ENCODE assay signal across 31 cellular contexts in the genomic region with DNA sequence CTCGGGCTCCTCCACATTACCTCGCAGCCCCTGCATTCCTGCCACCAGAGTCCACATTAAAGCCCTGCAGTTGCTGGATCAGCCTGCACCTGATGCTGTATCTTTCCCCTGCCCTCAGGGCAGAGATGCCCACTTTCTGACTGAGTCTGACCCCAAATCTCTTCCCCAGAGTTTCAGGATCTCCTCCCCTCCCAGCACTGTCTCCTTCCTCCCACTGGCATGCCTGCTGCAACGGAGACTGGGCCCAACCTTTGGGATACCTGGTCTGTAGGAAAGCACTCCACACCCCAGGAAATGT. TPM values are rescaled to one million over a fixed set of nuclear protein-coding genes. Genes with fewer than 3 reads are reported as not detected.
"Had no signal": no experiment of that assay in that cellular context is flagged by ENCODE, and none has a peak within 500 bp of the region (broad histone marks: within the 10 kb centered on the region; RNA-seq: fewer than 3 reads in every experiment).

No MANE protein-coding gene starts in this region.

- H3K27ac ChIP-seq: adrenal gland, esophagus muscularis mucosa, foreskin keratinocyte, heart left ventricle, pancreas, prostate gland, suprapubic skin, tibial artery had no signal

- H3K27ac Mint-ChIP-seq: activated naive CD4-positive, alpha-beta T cell treated with anti-CD3 and anti-CD28 coated beads for 36 hours; activated naive CD8-positive, alpha-beta T cell treated with anti-CD3 and anti-CD28 coated beads for 36 hours; natural killer cell treated with Interleukin-12 subunit alpha and Interleukin-12 subunit beta and Interleukin-15 and Interleukin-18, amount 100 ng/mL, for 72 hours had no signal

- H3K27me3 ChIP-seq: heart left ventricle, pancreas, suprapubic skin had no signal

- ATAC-seq: activated CD4-positive, CD25-positive, alpha-beta regulatory T cell treated with anti-CD3 and anti-CD28 coated beads, Interleukin-2, amount 50 U/mL, for 24 hours had no signal

- H3K36me3 Mint-ChIP-seq: activated naive CD8-positive, alpha-beta T cell treated with anti-CD3 and anti-CD28 coated beads for 36 hours; natural killer cell treated with Interleukin-12 subunit alpha and Interleukin-12 subunit beta and Interleukin-15 and Interleukin-18, amount 100 ng/mL, for 72 hours had no signal

- H3K36me3 ChIP-seq: adrenal gland, pancreas, prostate gland, suprapubic skin, tibial artery had no signal

- H3K9me3 Mint-ChIP-seq: activated naive CD4-positive, alpha-beta T cell treated with anti-CD3 and anti-CD28 coated beads for 36 hours; activated naive CD8-positive, alpha-beta T cell treated with anti-CD3 and anti-CD28 coated beads for 36 hours; natural killer cell treated with Interleukin-12 subunit alpha and Interleukin-12 subunit beta and Interleukin-15 and Interleukin-18, amount 100 ng/mL, for 72 hours had no signal

- H3K4me3 Mint-ChIP-seq: activated naive CD4-positive, alpha-beta T cell treated with anti-CD3 and anti-CD28 coated beads for 36 hours; activated naive CD8-positive, alpha-beta T cell treated with anti-CD3 and anti-CD28 coated beads for 36 hours; brain; natural killer cell treated with Interleukin-12 subunit alpha and Interleukin-12 subunit beta and Interleukin-15 and Interleukin-18, amount 100 ng/mL, for 72 hours had no signal

- H3K27me3 Mint-ChIP-seq: brain had no signal

- H3K4me1 ChIP-seq: adrenal gland, foreskin keratinocyte, heart left ventricle, pancreas, prostate gland, suprapubic skin had no signal

- H3K4me3 ChIP-seq: adrenal gland, esophagus muscularis mucosa, heart left ventricle, mucosa of descending colon, pancreas, prostate gland, suprapubic skin, tibial artery had no signal

- DNase-seq: activated CD4-positive, alpha-beta T cell treated with anti-CD3 and anti-CD28 coated beads for 48 hours; activated CD4-positive, alpha-beta T cell treated with anti-CD3 and anti-CD28 coated beads, Interleukin-2, amount 50 U/mL, for 48 hours; activated CD8-positive, alpha-beta memory T cell treated with anti-CD3 and anti-CD28 coated beads for 24 hours; activated effector memory CD4-positive, alpha-beta T cell treated with Interleukin-2 at 50 U/mL for 16 hours; activated naive CD4-positive, alpha-beta T cell treated with anti-CD3 and anti-CD28 coated beads for 36 hours; activated naive CD8-positive, alpha-beta T cell treated with anti-CD3 and anti-CD28 coated beads for 36 hours; cortex of kidney; foreskin keratinocyte; retina; stimulated activated CD4-positive, alpha-beta T cell treated with anti-CD3 and anti-CD28 coated beads, Interleukin-15, amount 100 ng/mL, for 24 hours; stimulated activated CD4-positive, alpha-beta T cell treated with anti-CD3 and anti-CD28 coated beads, Interleukin-2, amount 100 ng/mL, for 24 hours; T-helper 9 cell had no signal

- H3K9me3 ChIP-seq: adrenal gland, mucosa of descending colon, pancreas, prostate gland, suprapubic skin, tibial artery had no signal

RNA-seq across cellular contexts. Expression of gene GP9, which starts 20.6 kb away (rescaled TPM):
- total RNA-seq: activated naive CD4-positive, alpha-beta T cell treated with anti-CD3 and anti-CD28 coated beads for 36 hours; activated naive CD8-positive, alpha-beta T cell treated with anti-CD3 and anti-CD28 coated beads for 36 hours; adrenal gland; aorta; cerebellum; foreskin keratinocyte; heart left ventricle; left ventricle myocardium superior; lung microvascular endothelial cell; mesenteric fat pad; myocyte; pancreas; prostate gland; suprapubic skin; T-helper 1 cell treated with Interleukin-12 subunit alpha and Interleukin-12 subunit beta and Interleukin-4 antibody, amounts not matched to agents 30 ng/mL and 1 ng/mL, for 36 hours; ureter had no signal
- polyA plus RNA-seq: aorta, foreskin keratinocyte, heart left ventricle had no signal

RNA-seq across cellular contexts. Expression of gene EFCC1, which starts 38.9 kb away (rescaled TPM):
- total RNA-seq: foreskin keratinocyte; T-helper 1 cell treated with Interleukin-12 subunit alpha and Interleukin-12 subunit beta and Interleukin-4 antibody, amounts not matched to agents 30 ng/mL and 1 ng/mL, for 36 hours had no signal
- polyA plus RNA-seq: foreskin keratinocyte had no signal

RNA-seq across cellular contexts. Expression of gene CFAP92, which starts 46.1 kb away (rescaled TPM):
- total RNA-seq: T-helper 1 cell treated with Interleukin-12 subunit alpha and Interleukin-12 subunit beta and Interleukin-4 antibody, amounts not matched to agents 30 ng/mL and 1 ng/mL, for 36 hours had no signal
- polyA plus RNA-seq: aorta had no signal
